Comparison of ENCODE assay signal across 25 cellular contexts in genomic region chr16:16991711-16992110, GRCh38.
DNase-seq lines count a peak whose midpoint lies in the region; ATAC-seq, FAIRE-seq and TF ChIP-seq lines count a peak whose summit lies in the region.
"Had no signal": no experiment of that assay in that cellular context is flagged by ENCODE, and none has a peak within 500 bp of the region (broad histone marks: within the 10 kb centered on the region; RNA-seq: fewer than 3 reads in every experiment).

No MANE protein-coding gene starts in this region.

- H3K79me1 ChIP-seq in H9 (ENCODE audit: insufficient read depth, low read depth, low read length, poor library complexity, severe bottlenecking), result no peaks in the 10 kb centered on the region

- no peaks in the 10 kb centered on the region for H3K27me3 Mint-ChIP-seq in H9 (ENCODE audit: low read depth)
- H3K27me3 Mint-ChIP-seq in naive thymus-derived CD4-positive, alpha-beta T cell, result no peaks in the 10 kb centered on the region

- peaks cover 14 to 16% of the 10 kb centered on the region in 2 experiments for H3K4me1 Mint-ChIP-seq in H9
- peaks cover 10 to 33% (median 28%) of the 10 kb centered on the region in 7 donors for H3K4me1 Mint-ChIP-seq in naive thymus-derived CD4-positive, alpha-beta T cell

- no peak for FAIRE-seq in K562 (lab: Jason Lieb, UNC)
- FAIRE-seq: D721Med, GM19239 had no signal

- no peak overlapping the region for H2BK120ac ChIP-seq in H9 (ENCODE audit: low read depth, low read length, poor library complexity, severe bottlenecking)

- no peak overlapping the region for H3K4me2 ChIP-seq in H9 (ENCODE audit: insufficient read depth, insufficient read length, low read length)
- H3K4me2 ChIP-seq in K562 (ENCODE audit: insufficient read depth, low read length), result no peak overlapping the region

- no peak overlapping the region for H3K27ac Mint-ChIP-seq in H9
- peak overlapping the region in 7 of 9 donors; percentile 42 to 88 (median 58) for H3K27ac Mint-ChIP-seq in naive thymus-derived CD4-positive, alpha-beta T cell
- H3K27ac Mint-ChIP-seq: HFFc6 had no signal

- H3K79me2 ChIP-seq in H9 (ENCODE audit: insufficient read depth, low read length) (no peaks in the 10 kb centered on the region), K562 (ENCODE audit: control insufficient read depth, insufficient read depth, low read length) (no peaks in the 10 kb centered on the region)

- WGBS in H9 (ENCODE audit: extremely low coverage, insufficient read length, low lambda C conversion rate), result no CpG with 5 or more reads among the region's 4 CpGs
- WGBS in K562 (ENCODE audit: insufficient coverage, low coverage, missing lambda C conversion rate), result 3% methylated on average over 4 of the region's 4 CpGs

- H3T11ph ChIP-seq in H9 (ENCODE audit: low read length), result no peak overlapping the region

- in situ Hi-C loops in K562 (cut with MboI), result no loop called here

- CTCF ChIA-PET in K562 (lab: Yijun Ruan, JAX; ENCODE audit: low intra/inter-chr PET ratio), result no interaction called here
- CTCF ChIA-PET in naive thymus-derived CD4-positive, alpha-beta T cell (lab: Charles Lee), result interaction anchor here (0.6 kb wide), 1 partner anchor 10 kb away, joined by 3 read pairs; no protein-coding TSS in a partner anchor

- H3K4ac ChIP-seq in H9 (ENCODE audit: low read depth, low read length), result no peak overlapping the region

- no peaks in the 10 kb centered on the region for H4K20me1 ChIP-seq in H9 (ENCODE audit: control insufficient read depth, insufficient read depth, insufficient read length)
- H4K20me1 ChIP-seq in K562 (replicated peaks; ENCODE audit: control insufficient read depth, insufficient read depth, low read length), result 0 out of 2 replicates have a peak, but pooled peaks cover 4% of the 10 kb centered on the region

- ATAC-seq in K562 (peak; percentile 46; the same call in 2 of the 3 replicates), HG02970 (IDR thresholded peaks at IDR 0.05; ENCODE audit: low FRiP score, unreplicated experiment) (no peak)
- ATAC-seq in naive thymus-derived CD4-positive, alpha-beta T cell, result no peak

- no peak overlapping the region for H4K5ac ChIP-seq in H9 (ENCODE audit: insufficient read length, low read depth, low read length)

- H2AFZ ChIP-seq in H9 (ENCODE audit: low read length) (no peak overlapping the region), K562 (ENCODE audit: low read depth, low read length) (no peak overlapping the region)

- H2BK5ac ChIP-seq in H9 (ENCODE audit: insufficient read length, low read length), result no peak overlapping the region

- no peaks in the 10 kb centered on the region for H3K9me3 ChIP-seq in H9 (ENCODE audit: control insufficient read depth, low read depth, low read length)
- H3K9me3 ChIP-seq in K562 (replicated peaks; ENCODE audit: control insufficient read depth, insufficient read depth, low read depth, low read length), result no peaks in the 10 kb centered on the region
- no peaks in the 10 kb centered on the region for H3K9me3 ChIP-seq in naive thymus-derived CD4-positive, alpha-beta T cell (ENCODE audit: control insufficient read depth in 2 of 3, low read length in 3 of 3)
- H3K9me3 ChIP-seq: SJCRH30 had no signal

- no peak overlapping the region for H3K18ac ChIP-seq in H9 (ENCODE audit: insufficient read length, low read depth, low read length)

- H3K9ac ChIP-seq in H9 (ENCODE audit: extremely low read depth, insufficient read length, low read length) (no peak overlapping the region), K562 (ENCODE audit: insufficient read depth in 1 of 2, low read depth in 2 of 2, low read length in 2 of 2) (no peak overlapping the region)

- no peak overlapping the region for H3K23ac ChIP-seq in H9 (ENCODE audit: insufficient read length, low read depth, low read length)

- H3K27ac ChIP-seq in H9 (ENCODE audit: insufficient read length, low read depth, low read length) (no peak overlapping the region), K562 (ENCODE audit: extremely low read depth, low read depth, low read length) (no peak overlapping the region)
- no peak overlapping the region for H3K27ac ChIP-seq in naive thymus-derived CD4-positive, alpha-beta T cell (ENCODE audit: low read depth, low read length)
- H3K27ac ChIP-seq: C4-2B, SJCRH30 had no signal

- no peak overlapping the region for H2BK15ac ChIP-seq in H9 (ENCODE audit: low read depth, low read length)

- no peak overlapping the region for H2BK12ac ChIP-seq in H9 (ENCODE audit: insufficient read length, low read depth, low read length)

- H3K27me3 ChIP-seq in H9 (ENCODE audit: insufficient read depth, low read length), result no peaks in the 10 kb centered on the region
- H3K27me3 ChIP-seq in K562 (ENCODE audit: control insufficient read depth in 2 of 2, insufficient read depth in 2 of 2, low read length in 2 of 2), result peaks cover 14 to 42% of the 10 kb centered on the region in 2 experiments
- H3K27me3 ChIP-seq in naive thymus-derived CD4-positive, alpha-beta T cell (ENCODE audit: control insufficient read depth in 2 of 2, insufficient read depth in 2 of 2, low read length in 2 of 2), result no peaks in the 10 kb centered on the region
- H3K27me3 ChIP-seq: SJCRH30 had no signal

- no peak for TF ChIP-seq POLR2A in K562 (conservative IDR thresholded peaks at IDR 0.05)

- no peaks in the 10 kb centered on the region; the same call in 1 of the 2 replicates for H3K4me1 ChIP-seq in H9 (ENCODE audit: insufficient read depth, low read length)
- no peaks in the 10 kb centered on the region for H3K4me1 ChIP-seq in K562 (replicated peaks in 1 of 2; ENCODE audit: control insufficient read depth in 2 of 2, insufficient read depth in 2 of 2, low read length in 2 of 2)
- peaks cover 9 to 17% of the 10 kb centered on the region in 2 donors for H3K4me1 ChIP-seq in naive thymus-derived CD4-positive, alpha-beta T cell (ENCODE audit: control insufficient read depth in 2 of 2, insufficient read depth in 2 of 2, low read length in 2 of 2)
- H3K4me1 ChIP-seq: SJCRH30 had no signal

- TF ChIP-seq RAD21 in K562 (CRISPR knock-in tag; conservative IDR thresholded peaks at IDR 0.05 in 1 of 2, IDR thresholded peaks at IDR 0.05 in 1 of 2), result peak in 1 of 2 experiments; percentile 54; a peak in 2 of 4 replicates

- intact Hi-C loops in K562 (cut with micrococcal nuclease), result loop anchor here (10.0 kb wide), 1 partner anchor 163 kb away; no protein-coding TSS in a partner anchor
- intact Hi-C loops in naive thymus-derived CD4-positive, alpha-beta T cell (cut with micrococcal nuclease), result loop anchor here in 1 of 2 donors (5.0 kb wide), 1 partner anchor 36 kb away; no protein-coding TSS in a partner anchor

- DNase-seq in NCI-H510A (lab: John Stamatoyannopoulos, UW), result peak; percentile 16
- DNase-seq in NCI-H510A treated with DMSO at 0.1 percent for 48 hours (lab: John Stamatoyannopoulos, UW), result no peak
- DNase-seq in H9, result no peak
- DNase-seq in K562 (ENCODE audit: extremely low read depth in 1 of 4, low spot score in 3 of 4), result peak in 1 of 4 experiments; percentile 17
- DNase-seq in naive thymus-derived CD4-positive, alpha-beta T cell, result no peak
- DNase-seq in activated gamma-delta T cell (lab: John Stamatoyannopoulos, UW), result no peak
- no peak for DNase-seq in DMS79 (lab: John Stamatoyannopoulos, UW)
- DNase-seq: 8988T, DMS53, EL, GF-D8, H7, HFFc6, KG1, NCI-H1092 treated with DMSO at 0.1 percent for 48 hours, NCI-H1436 treated with DMSO at 0.1 percent for 48 hours, NCI-H2029, NCI-H2171, NCI-H345, NCI-H526, SJCRH30 had no signal

- H3K56ac ChIP-seq in H9 (ENCODE audit: insufficient read length, low read depth, low read length), result no peak overlapping the region

- BruUV-seq in K562 (replicated peaks; lab: Mats Ljungman, UMichigan), result no TSS peak

- H3K9me1 ChIP-seq in K562 (ENCODE audit: control insufficient read depth, insufficient read depth, low read length), result no peaks in the 10 kb centered on the region

- POLR2A ChIA-PET in K562 (lab: Yijun Ruan, JAX), result interaction anchor here (0.6 kb wide), 1 partner anchor 1942 kb away, joined by 4 read pairs; no protein-coding TSS in a partner anchor
- POLR2A ChIA-PET in naive thymus-derived CD4-positive, alpha-beta T cell (lab: Charles Lee), result no interaction called here

- no peaks in the 10 kb centered on the region for H3K23me2 ChIP-seq in H9 (ENCODE audit: insufficient read length, low read depth, low read length, poor library complexity, severe bottlenecking)

- no peak overlapping the region for H3K4me3 ChIP-seq in K562
- H3K4me3 ChIP-seq in naive thymus-derived CD4-positive, alpha-beta T cell (ENCODE audit: low read length), result no peak overlapping the region
- H3K4me3 ChIP-seq: SJCRH30 had no signal

- no peaks in the 10 kb centered on the region for H3K36me3 ChIP-seq in K562 (ENCODE audit: control insufficient read depth, insufficient read depth, low read length)
- no peaks in the 10 kb centered on the region for H3K36me3 ChIP-seq in naive thymus-derived CD4-positive, alpha-beta T cell (ENCODE audit: control insufficient read depth in 2 of 3, insufficient read depth in 3 of 3, low read length in 3 of 3)
- H3K36me3 ChIP-seq: SJCRH30 had no signal

- no peak overlapping the region for H3K4me3 Mint-ChIP-seq in H9
- peak overlapping the region in 1 of 10 donors; percentile 12 for H3K4me3 Mint-ChIP-seq in naive thymus-derived CD4-positive, alpha-beta T cell
- H3K4me3 Mint-ChIP-seq: HFFc6 had no signal

- H3K14ac ChIP-seq in H9 (ENCODE audit: insufficient read depth, low read length), result no peak overlapping the region

- TF ChIP-seq EP300 in K562 (IDR thresholded peaks at IDR 0.05; ENCODE audit: low read length), result no peak

- no peak overlapping the region for H2AK5ac ChIP-seq in H9 (ENCODE audit: insufficient read length, low read length)

- H4K91ac ChIP-seq in H9 (ENCODE audit: insufficient read length, low read depth, low read length), result no peak overlapping the region

- no peaks in the 10 kb centered on the region for H3K36me3 Mint-ChIP-seq in H9 (ENCODE audit: insufficient read depth in 1 of 3, low read depth in 3 of 3)
- no peaks in the 10 kb centered on the region for H3K36me3 Mint-ChIP-seq in naive thymus-derived CD4-positive, alpha-beta T cell

- TF ChIP-seq CTCF in H9 (conservative IDR thresholded peaks at IDR 0.05) (peak; percentile 43), K562 (IDR thresholded peaks at IDR 0.05 in 2 of 3, conservative IDR thresholded peaks at IDR 0.05 in 1 of 3; ENCODE audit: insufficient read depth in 2 of 3, low read depth in 1 of 3, low read length in 3 of 3) (peak in 2 of 3 experiments; percentile 34 to 52; a peak in 2 of 6 replicates)

- no peak overlapping the region for H2BK20ac ChIP-seq in H9 (ENCODE audit: low read depth, low read length, poor library complexity, severe bottlenecking)

- no peak overlapping the region for H4K8ac ChIP-seq in H9 (replicated peaks; ENCODE audit: insufficient read length, low read depth, low read length)

- H3K9me3 Mint-ChIP-seq in H9, result no peaks in the 10 kb centered on the region
- H3K9me3 Mint-ChIP-seq in naive thymus-derived CD4-positive, alpha-beta T cell, result peaks cover 0 to 2% (median 0%) of the 10 kb centered on the region in 11 donors

TF ChIP-seq in K562, 482 proteins besides CTCF, POLR2A, EP300 and RAD21 (continues in another document):
- TF ChIP-seq ZBTB17 (CRISPR knock-in tag; IDR thresholded peaks at IDR 0.05) (no peak), NFIC (IDR thresholded peaks at IDR 0.05) (no peak), U2AF2 (optimal IDR thresholded peaks at IDR 0.05; ENCODE audit: low read depth, low read length) (no peak), NFRKB (IDR thresholded peaks at IDR 0.05; ENCODE audit: low read depth) (no peak)

Comparison
In these comparisons a context has a peak if more than half of its experiments do, and no peak if none do; other contexts are left out.
1. H3K27ac Mint-ChIP-seq: peak in naive thymus-derived CD4-positive, alpha-beta T cell (7 of 9); none in H9 (0 of 3).